Comparison of ENCODE assay signal across 22 cellular contexts in genomic region chr22:41885116-41885515, GRCh38. TPM values are rescaled to one million over a fixed set of nuclear protein-coding genes. Genes with fewer than 3 reads are reported as not detected.
"Had no signal": no experiment of that assay in that cellular context is flagged by ENCODE, and none has a peak within 500 bp of the region (broad histone marks: within the 10 kb centered on the region; RNA-seq: fewer than 3 reads in every experiment).

No MANE protein-coding gene starts in this region.

- H3K9me3 Mint-ChIP-seq: activated T-cell treated with anti-CD3 and anti-CD28 coated beads, Interleukin-2, amount 50 U/mL, for 4 hours; activated T-helper 2 cell treated with anti-CD3 and anti-CD28 coated beads, Interferon-gamma antibody, Interleukin-2, Interleukin-4, amounts not matched to agents 10 μg/mL and 5 μg/mL and 100 μg/mL, durations not matched to agents 14 hours and 24 hours and 36 hours; nephron had no signal

- ATAC-seq: activated T-cell treated with anti-CD3 and anti-CD28 coated beads, Interleukin-2, amount 50 U/mL, for 4 hours had no signal

- H3K4me3 Mint-ChIP-seq: activated T-cell treated with anti-CD3 and anti-CD28 coated beads, Interleukin-2, amount 50 U/mL, for 4 hours; nephron had no signal

- H3K4me3 ChIP-seq: colonic mucosa, dorsolateral prefrontal cortex, esophagus muscularis mucosa, spleen, upper lobe of left lung had no signal

- H3K27me3 ChIP-seq: colonic mucosa, dorsolateral prefrontal cortex, esophagus muscularis mucosa, spleen, upper lobe of left lung had no signal

- H3K27ac Mint-ChIP-seq: activated T-helper 2 cell treated with anti-CD3 and anti-CD28 coated beads, Interferon-gamma antibody, Interleukin-2, Interleukin-4, amounts not matched to agents 10 μg/mL and 5 μg/mL and 100 μg/mL, durations not matched to agents 14 hours and 24 hours and 36 hours; nephron had no signal

- DNase-seq: activated CD4-positive, alpha-beta T cell treated with anti-CD3 and anti-CD28 coated beads, Interleukin-2, amount 50 U/mL, for 48 hours; activated CD8-positive, alpha-beta memory T cell treated with anti-CD3 and anti-CD28 coated beads, Interleukin-2, amount 50 U/mL, for 48 hours; activated naive CD4-positive, alpha-beta T cell; activated T-cell treated with anti-CD3 and anti-CD28 coated beads, Interleukin-2, amount 50 U/mL, for 4 hours; amygdala; colonic mucosa; dorsolateral prefrontal cortex; hypothalamus; retina; stimulated activated CD4-positive, alpha-beta T cell treated with anti-CD3 and anti-CD28 coated beads, Interleukin-4, amount 100 ng/mL, for 1 hour; stimulated activated naive CD8-positive, alpha-beta T cell treated with anti-CD3 and anti-CD28 coated beads, Interleukin-15, Interleukin-2, amounts not matched to agents 100 U/mL and 50 U/mL, for 24 hours; T-helper 1 cell; T-helper 9 cell; upper lobe of left lung had no signal

- H3K27ac ChIP-seq: colonic mucosa, esophagus muscularis mucosa, upper lobe of left lung had no signal

- H3K4me1 ChIP-seq: colonic mucosa, esophagus muscularis mucosa, upper lobe of left lung had no signal

- H3K9me3 ChIP-seq: colonic mucosa, esophagus muscularis mucosa, spleen, upper lobe of left lung had no signal

RNA-seq across cellular contexts. Expression of gene SHISA8, which starts 29.8 kb away (rescaled TPM):
- total RNA-seq: bronchial epithelial cell, colonic mucosa, frontal cortex, liver, subcutaneous adipose tissue had no signal
- polyA plus RNA-seq: liver had no signal

RNA-seq across cellular contexts. Expression of gene TNFRSF13C, which starts 41.5 kb away (rescaled TPM):
- total RNA-seq: subcutaneous adipose tissue had no signal
